ENCODE assay signal across 7 cellular contexts in the genomic region with DNA sequence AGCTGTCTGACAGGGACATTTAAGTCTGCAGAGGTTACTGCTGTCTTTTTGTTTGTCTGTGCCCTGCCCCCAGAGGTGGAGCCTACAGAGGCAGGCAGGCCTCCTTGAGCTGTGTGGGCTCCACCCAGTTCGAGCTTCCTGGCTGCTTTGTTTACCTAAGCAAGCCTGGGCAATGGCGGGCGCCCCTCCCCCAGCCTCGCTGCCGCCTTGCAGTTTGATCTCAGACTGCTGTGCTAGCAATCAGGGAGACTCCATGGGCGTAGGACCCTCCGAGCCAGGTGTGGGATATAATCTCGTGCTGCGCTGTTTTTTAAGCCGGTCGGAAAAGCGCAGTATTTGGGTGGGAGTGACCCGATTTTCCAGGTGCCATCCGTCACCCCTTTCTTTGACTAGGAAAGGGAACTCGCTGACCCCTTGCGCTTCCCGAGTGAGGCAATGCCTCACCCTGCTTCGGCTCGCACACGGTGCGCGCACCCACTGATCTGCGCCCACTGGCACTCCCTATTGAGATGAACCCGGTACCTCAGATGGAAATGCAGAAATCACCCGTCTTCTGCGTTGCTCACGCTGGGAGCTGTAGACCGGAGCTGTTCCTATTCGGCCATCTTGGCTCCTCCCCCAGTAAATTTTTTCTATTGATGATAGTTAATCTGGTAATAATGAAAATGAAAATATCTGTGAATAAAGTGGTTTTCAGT.
A peak's percentile ranks its signal among the peaks of the same experiment; 100 is the strongest.
DNase-seq lines count a peak whose midpoint lies in the region; ATAC-seq and TF ChIP-seq lines count a peak whose summit lies in the region.
"Not testable (repeated sequence)": the region's sequence is repeated elsewhere in the genome, so short reads cannot be mapped to it uniquely, and the experiment has no call there.

No MANE protein-coding gene starts in this region.

- H3K4me1 ChIP-seq in ES-I3 (ENCODE audit: insufficient read depth, low read length) = not testable (repeated sequence)

- POLR2A ChIA-PET in HEK293T (lab: Yijun Ruan, JAX) = interaction anchor here (0.8 kb wide), 1 partner anchor 10 kb away, joined by 3 read pairs; no protein-coding TSS in a partner anchor
- POLR2A ChIA-PET in WTC11 (lab: Charles Lee) = not testable (repeated sequence)

- H3K4me3 Mint-ChIP-seq in WTC11 = peak overlapping the region; percentile 57
- not testable (repeated sequence) for H3K4me3 Mint-ChIP-seq in neural crest cell

- peak overlapping the region; percentile 87 for H3K27ac Mint-ChIP-seq in WTC11
- H3K27ac Mint-ChIP-seq in neural crest cell (ENCODE audit: unreplicated experiment) = peak overlapping the region; percentile 92

- not testable (repeated sequence) for TF ChIP-seq CTCF in C4-2B (conservative IDR thresholded peaks at IDR 0.05); WTC11 (IDR thresholded peaks at IDR 0.05); fibroblast of villous mesenchyme (IDR thresholded peaks at IDR 0.05; ENCODE audit: insufficient read depth, low read depth, low read length); neural crest cell (conservative IDR thresholded peaks at IDR 0.05)

- H3K27ac ChIP-seq in C4-2B = peak overlapping the region; percentile 26; the same call in 1 of the 2 replicates

- not testable (repeated sequence) for ATAC-seq in WTC11

- H3K4me1 Mint-ChIP-seq in WTC11 = not testable (repeated sequence)
- H3K4me1 Mint-ChIP-seq in neural crest cell = peaks cover 29% of the 10 kb centered on the region

- not testable (repeated sequence) for H3K9me3 ChIP-seq in ES-I3 (ENCODE audit: control insufficient read depth, insufficient read depth, low read length)

- H3K27me3 Mint-ChIP-seq in WTC11 (ENCODE audit: low read depth); neural crest cell (ENCODE audit: low read depth): not testable (repeated sequence)

- not testable (repeated sequence) for DNase-seq in HEK293T (ENCODE audit: extremely low spot score); fibroblast of villous mesenchyme (ENCODE audit: low read depth); neural crest cell (ENCODE audit: low read depth, low spot score)
- DNase-seq in NCI-H69 (lab: John Stamatoyannopoulos, UW) (peak; percentile 51), WTC11 (ENCODE audit: low spot score) (peak; percentile 54)

- H3K36me3 Mint-ChIP-seq in WTC11 = peaks cover 15% of the 10 kb centered on the region
- H3K36me3 Mint-ChIP-seq in neural crest cell (ENCODE audit: low read depth) = not testable (repeated sequence)

- H3K9me3 Mint-ChIP-seq in WTC11 = peaks cover 14% of the 10 kb centered on the region
- H3K9me3 Mint-ChIP-seq in neural crest cell = not testable (repeated sequence)

- peak overlapping the region; percentile 50 for H3K9ac ChIP-seq in ES-I3 (ENCODE audit: low read depth, low read length)

- CTCF ChIA-PET in HEK293T (lab: Yijun Ruan, JAX); WTC11 (lab: Charles Lee): not testable (repeated sequence)

- peak overlapping the region; percentile 32 for H3K4me3 ChIP-seq in fibroblast of villous mesenchyme (ENCODE audit: low read depth, low read length)

- not testable (repeated sequence) for H3K36me3 ChIP-seq in ES-I3 (ENCODE audit: insufficient read depth, low read length)

TF ChIP-seq in HEK293T, 16 proteins besides CTCF, POLR2A, EP300 and RAD21:
- TF ChIP-seq NFRKB (IDR thresholded peaks at IDR 0.05) (peak; percentile 55), L3MBTL2 (conservative IDR thresholded peaks at IDR 0.05) (peak; percentile 75)

TF ChIP-seq in WTC11, 78 proteins besides CTCF, POLR2A, EP300 and RAD21:
- TF ChIP-seq FOXP1 (CRISPR knock-in tag; IDR thresholded peaks at IDR 0.05; ENCODE audit: borderline replicate concordance) = peak; percentile 32; the same call in 1 of the 2 replicates
- 0 out of 2 replicates have a peak, but pooled peaks have one; percentile 26 for TF ChIP-seq FOXK1 (CRISPR knock-in tag; IDR thresholded peaks at IDR 0.05)
TF ChIP-seq in WTC11: peak in this region for 2; not testable (repeated sequence) for 76.
